In genomic region chr2:175913849-175914743, GRCh38 we compare ENCODE assay signal across 1 cellular context.
A peak's percentile ranks its signal among the peaks of the same experiment; 100 is the strongest.
TF ChIP-seq lines count a peak whose summit lies in the region.

No MANE protein-coding gene starts in this region.

TF ChIP-seq in HepG2, 621 proteins besides CTCF, POLR2A, EP300 and RAD21 (continued from another document):
- peak; percentile 78; the same call in 1 of the 2 replicates for TF ChIP-seq DZIP1 (CRISPR knock-in tag; IDR thresholded peaks at IDR 0.05)
- peak; percentile 85; the same call in 1 of the 2 replicates for TF ChIP-seq ZNF619 (CRISPR knock-in tag; IDR thresholded peaks at IDR 0.05)
